ENCODE assay signal across 20 cellular contexts in genomic region chr20:58682656-58683055, GRCh38. TPM values are rescaled to one million over a fixed set of nuclear protein-coding genes. Genes with fewer than 3 reads are reported as not detected.
DNase-seq lines count a peak whose midpoint lies in the region; TF ChIP-seq lines count a peak whose summit lies in the region.
"Had no signal": no experiment of that assay in that cellular context is flagged by ENCODE, and none has a peak within 500 bp of the region (broad histone marks: within the 10 kb centered on the region; RNA-seq: fewer than 3 reads in every experiment).

No MANE protein-coding gene starts in this region.

- in situ Hi-C loops in SK-MEL-5 (cut with HindIII; ENCODE audit: low pct_unique_long_range_greater_than_20kb, low sequenced_read_pairs), result no loop called here

- DNase-seq in A172 (ENCODE audit: low spot score), result peak; percentile 70
- peak; percentile 42 for DNase-seq in HPDE6-E6E7 (ENCODE audit: extremely low spot score)
- DNase-seq in SK-MEL-5 (ENCODE audit: low read depth, low spot score), result peak; percentile 66
- DNase-seq in fibroblast of villous mesenchyme (ENCODE audit: low read depth), result peak; percentile 57
- no peak for DNase-seq in GM19238 (ENCODE audit: insufficient read length, low spot score)
- no peak for DNase-seq in hippocampal formation (lab: John Stamatoyannopoulos, UW)
- DNase-seq in activated CD4-positive, alpha-beta T cell treated with anti-CD3 and anti-CD28 coated beads, Interleukin-2, amount 50 U/mL, for 4 hours, result no peak
- DNase-seq in NCI-H526 treated with DMSO at 0.1 percent for 48 hours (lab: John Stamatoyannopoulos, UW), result no peak
- DNase-seq: activated CD4-positive, alpha-beta T cell treated with anti-CD3 and anti-CD28 coated beads for 4 hours; activated CD8-positive, alpha-beta memory T cell treated with anti-CD3 and anti-CD28 coated beads, Interleukin-2, amount 50 U/mL, for 4 hours; activated naive CD8-positive, alpha-beta T cell treated with anti-CD3 and anti-CD28 coated beads, Interleukin-2, amount 10 ng/mL, durations not matched to agents 7 days and 5 days; cortex of kidney; GF-D8; hypothalamus; kidney; NCI-H187 treated with DMSO at 0.1 percent for 48 hours; NCI-H345 had no signal

- no peak overlapping the region for H3K4me3 ChIP-seq in fibroblast of villous mesenchyme (ENCODE audit: low read depth, low read length)
- H3K4me3 ChIP-seq: A549; BLaER1 treated with 17β-estradiol and CSF1 and Interleukin-3, amounts not matched to agents 10 nM and 100 nM; right atrium auricular region had no signal

- no peak for TF ChIP-seq CTCF in fibroblast of villous mesenchyme (IDR thresholded peaks at IDR 0.05; ENCODE audit: insufficient read depth, low read depth, low read length)

RNA-seq across cellular contexts. Expression of gene NPEPL1, which starts 9.9 kb away (rescaled TPM):
- 5.9 and 7.2 TPM in 2 replicates for total RNA-seq in A172 (2014; rRNA removed; shearing (Covaris generic))
- 3.2 and 3.4 TPM in 2 replicates for total RNA-seq in SK-MEL-5 (2014; rRNA removed; shearing (Covaris generic))
- polyA plus RNA-seq in SK-MEL-5 (2015; cell fraction: cytosol; rRNA removed), result 3.7 and 5.4 TPM in 2 replicates
- 70.3 and 72.0 TPM in 2 replicates for polyA plus RNA-seq in SK-MEL-5 (2015; cell fraction: nucleus; rRNA removed)
- 23.7 and 32.5 TPM in 2 replicates for total RNA-seq in fibroblast of villous mesenchyme

RNA-seq across cellular contexts. Expression of gene STX16, which starts 31.6 kb away (rescaled TPM):
- 10.9 and 13.5 TPM in 2 replicates for total RNA-seq in A172 (2014; rRNA removed; shearing (Covaris generic))
- total RNA-seq in SK-MEL-5 (2014; rRNA removed; shearing (Covaris generic)), result 16.9 and 20.0 TPM in 2 replicates
- polyA plus RNA-seq in SK-MEL-5 (2015; cell fraction: cytosol; rRNA removed), result 67.1 and 85.3 TPM in 2 replicates
- 214 and 217 TPM in 2 replicates for polyA plus RNA-seq in SK-MEL-5 (2015; cell fraction: nucleus; rRNA removed)
- 25.4 and 34.1 TPM in 2 replicates for total RNA-seq in fibroblast of villous mesenchyme

Comparison
In these comparisons a context has a peak if more than half of its experiments do, and no peak if none do; other contexts are left out.
1. DNase-seq: peak in A172 (single experiment), HPDE6-E6E7 (single experiment), SK-MEL-5 (single experiment) and fibroblast of villous mesenchyme (single experiment); none in GM19238 (single experiment), hippocampal formation (0 of 2), activated CD4-positive, alpha-beta T cell treated with anti-CD3 and anti-CD28 coated beads, Interleukin-2, amount 50 U/mL, for 4 hours (0 of 2) and NCI-H526 treated with DMSO at 0.1 percent for 48 hours (single experiment).